In genomic region chr6:35686441-35686840, GRCh38 we compare ENCODE assay signal across 8 cellular contexts. TPM values are rescaled to one million over a fixed set of nuclear protein-coding genes. Genes with fewer than 3 reads are reported as not detected.
DNase-seq lines count a peak whose midpoint lies in the region; ATAC-seq and TF ChIP-seq lines count a peak whose summit lies in the region.

No MANE protein-coding gene starts in this region.

- H4K20me1 ChIP-seq in OCI-LY3 (ENCODE audit: insufficient read depth, low read length) = peaks cover 32% of the 10 kb centered on the region

- no peaks in the 10 kb centered on the region for H3K36me3 ChIP-seq in CD4-positive, alpha-beta memory T cell (ENCODE audit: insufficient read depth, low read length)
- H3K36me3 ChIP-seq in OCI-LY3 (replicated peaks; ENCODE audit: low read depth, low read length) (peaks cover 17% of the 10 kb centered on the region), parathyroid adenoma (ENCODE audit: control insufficient read depth, insufficient read depth, low read length) (no peaks in the 10 kb centered on the region), neuronal stem cell (replicated peaks in 1 of 2; ENCODE audit: control insufficient read depth in 2 of 2, insufficient read depth in 2 of 2, low read length in 2 of 2) (peaks cover 0 to 24% of the 10 kb centered on the region in 2 donors)

- no peak overlapping the region for H3K23ac ChIP-seq in neuronal stem cell (ENCODE audit: low read depth, low read length, poor library complexity)

- H3K9me3 ChIP-seq in CD4-positive, alpha-beta memory T cell (ENCODE audit: control insufficient read depth in 1 of 2, low read length in 2 of 2) = no peaks in the 10 kb centered on the region
- no peaks in the 10 kb centered on the region for H3K9me3 ChIP-seq in OCI-LY3 (ENCODE audit: insufficient read depth, low read length)
- H3K9me3 ChIP-seq in parathyroid adenoma (ENCODE audit: control insufficient read depth, low read length) = no peaks in the 10 kb centered on the region
- H3K9me3 ChIP-seq in neuronal stem cell (replicated peaks in 1 of 2; ENCODE audit: control insufficient read depth in 2 of 2, insufficient read depth in 1 of 2, low read depth in 1 of 2, low read length in 2 of 2) = peaks cover 0 to 4% of the 10 kb centered on the region in 2 donors

- H4K91ac ChIP-seq in neuronal stem cell (ENCODE audit: low read depth, low read length, poor library complexity) = no peak overlapping the region

- no peak overlapping the region for H2BK12ac ChIP-seq in neuronal stem cell (ENCODE audit: low read length)

- no peaks in the 10 kb centered on the region for H3K27me3 ChIP-seq in CD4-positive, alpha-beta memory T cell (ENCODE audit: insufficient read depth, low read length)
- H3K27me3 ChIP-seq in OCI-LY3 (ENCODE audit: low read depth, low read length) (no peaks in the 10 kb centered on the region), parathyroid adenoma (ENCODE audit: control insufficient read depth, insufficient read depth, low read length) (no peaks in the 10 kb centered on the region), foreskin keratinocyte (no peaks in the 10 kb centered on the region), neuronal stem cell (ENCODE audit: control insufficient read depth in 3 of 3, insufficient read depth in 3 of 3, low read depth in 1 of 3, low read length in 3 of 3) (no peaks in the 10 kb centered on the region)

- H4K8ac ChIP-seq in neuronal stem cell (ENCODE audit: low read depth, low read length) = no peak overlapping the region

- no peak overlapping the region for H3K4ac ChIP-seq in neuronal stem cell (ENCODE audit: low read length)

- H3K4me3 Mint-ChIP-seq in CD4-positive, alpha-beta memory T cell = peak overlapping the region; percentile 96 to 100 (median 100)
- peak overlapping the region; percentile 92 to 96 for H3K4me3 Mint-ChIP-seq in effector memory CD8-positive, alpha-beta T cell

- H3K4me1 Mint-ChIP-seq in CD4-positive, alpha-beta memory T cell = peaks cover 18 to 43% (median 22%) of the 10 kb centered on the region in 4 donors
- H3K4me1 Mint-ChIP-seq in effector memory CD8-positive, alpha-beta T cell (ENCODE audit: low read depth in 2 of 2) = peaks cover 19 to 22% of the 10 kb centered on the region in 2 donors

- POLR2A ChIA-PET in CD4-positive, alpha-beta memory T cell (lab: Charles Lee; ENCODE audit: partially characterized antibody) = interaction anchor here (1.4 to 8.5 kb wide), 10 partner anchors 9 to 85 kb away, joined by 4 to 141 read pairs (median 12); partner anchors contain the start of gene ARMC12

- WGBS in neuronal stem cell (ENCODE audit: extremely low coverage in 2 of 2, insufficient read length in 2 of 2, insufficient replicate concordance in 1 of 2), 2 donors = no CpG with 5 or more reads among the region's 2 CpGs

- no peak overlapping the region for H3K18ac ChIP-seq in neuronal stem cell (ENCODE audit: low read length)

- no peak overlapping the region for H3K14ac ChIP-seq in neuronal stem cell (ENCODE audit: low read length)

- no peaks in the 10 kb centered on the region for H3K27me3 Mint-ChIP-seq in CD4-positive, alpha-beta memory T cell
- H3K27me3 Mint-ChIP-seq in effector memory CD8-positive, alpha-beta T cell = no peaks in the 10 kb centered on the region

- peak overlapping the region; percentile 51 to 99 for H3K4me3 ChIP-seq in CD4-positive, alpha-beta memory T cell (ENCODE audit: low read length in 2 of 2)
- H3K4me3 ChIP-seq in OCI-LY3 (ENCODE audit: low read length) = peak overlapping the region; percentile 90
- no peak overlapping the region for H3K4me3 ChIP-seq in parathyroid adenoma (ENCODE audit: low read depth, low read length)
- peak overlapping the region in 1 of 2 donors; percentile 61 for H3K4me3 ChIP-seq in neuronal stem cell (ENCODE audit: low read length in 2 of 2)

- H2BK120ac ChIP-seq in neuronal stem cell (ENCODE audit: low read depth, low read length) = no peak overlapping the region

- peak overlapping the region in 3 of 7 donors; percentile 57 to 98 (median 92) for H3K27ac Mint-ChIP-seq in CD4-positive, alpha-beta memory T cell
- H3K27ac Mint-ChIP-seq in effector memory CD8-positive, alpha-beta T cell = no peak overlapping the region

- H3K9me3 Mint-ChIP-seq in CD4-positive, alpha-beta memory T cell = no peaks in the 10 kb centered on the region
- no peaks in the 10 kb centered on the region for H3K9me3 Mint-ChIP-seq in effector memory CD8-positive, alpha-beta T cell

- DNase-seq in CD4-positive, alpha-beta memory T cell = no peak
- DNase-seq in effector memory CD8-positive, alpha-beta T cell = no peak
- DNase-seq in epidermal melanocyte (ENCODE audit: insufficient read length, low spot score) (no peak), foreskin keratinocyte (no peak), neuronal stem cell (ENCODE audit: low spot score) (no peak)

- H2AFZ ChIP-seq in OCI-LY3 (ENCODE audit: low read depth, low read length) (no peak overlapping the region), parathyroid adenoma (no peak overlapping the region), neuronal stem cell (ENCODE audit: low read length) (no peak overlapping the region)

- H3K4me2 ChIP-seq in OCI-LY3 (ENCODE audit: low read length) (peak overlapping the region; percentile 79), parathyroid adenoma (ENCODE audit: low read length) (peak overlapping the region; percentile 71), neuronal stem cell (ENCODE audit: insufficient read depth, low read length, poor library complexity, severe bottlenecking) (no peak overlapping the region)

- CTCF ChIA-PET in CD4-positive, alpha-beta memory T cell (lab: Charles Lee; ENCODE audit: partially characterized antibody) = interaction anchor here (0.8 to 3.2 kb wide), 12 partner anchors 12 to 62 kb away, joined by 3 to 33 read pairs (median 5); partner anchors contain the start of gene ARMC12

- H3K36me3 Mint-ChIP-seq in CD4-positive, alpha-beta memory T cell = peaks cover 3 to 20% of the 10 kb centered on the region in 2 donors
- peaks cover 10% of the 10 kb centered on the region for H3K36me3 Mint-ChIP-seq in effector memory CD8-positive, alpha-beta T cell (ENCODE audit: insufficient read depth)

- peaks cover 5% of the 10 kb centered on the region for H3K79me1 ChIP-seq in neuronal stem cell (ENCODE audit: low read depth, low read length)

- intact Hi-C loops in CD4-positive, alpha-beta memory T cell (cut with micrococcal nuclease) = loop anchor here (5.0 kb wide), 1 partner anchor 49 kb away; no protein-coding TSS in a partner anchor

- TF ChIP-seq CTCF in OCI-LY3 (IDR thresholded peaks at IDR 0.05; ENCODE audit: low read depth, low read length) (no peak), parathyroid adenoma (IDR thresholded peaks at IDR 0.05) (no peak), foreskin keratinocyte (conservative IDR thresholded peaks at IDR 0.05) (no peak)

- no peak overlapping the region for H2BK15ac ChIP-seq in neuronal stem cell (ENCODE audit: low read length)

- peak overlapping the region; percentile 87 for H3K9ac ChIP-seq in OCI-LY3 (ENCODE audit: low read length)
- no peak overlapping the region for H3K9ac ChIP-seq in parathyroid adenoma
- H3K9ac ChIP-seq in neuronal stem cell (ENCODE audit: low read depth, low read length, poor library complexity) = no peak overlapping the region

- H3K4me1 ChIP-seq in CD4-positive, alpha-beta memory T cell (ENCODE audit: insufficient read depth, low read length) = peaks cover 44% of the 10 kb centered on the region
- H3K4me1 ChIP-seq in OCI-LY3 (ENCODE audit: low read length) (peaks cover 9% of the 10 kb centered on the region), parathyroid adenoma (peaks cover 2% of the 10 kb centered on the region), foreskin keratinocyte (peaks cover 8% of the 10 kb centered on the region), neuronal stem cell (ENCODE audit: control insufficient read depth in 2 of 2, insufficient read depth in 1 of 2, low read depth in 1 of 2, low read length in 2 of 2) (peaks cover 4 to 12% of the 10 kb centered on the region in 2 donors)

- no peak overlapping the region for H2AK5ac ChIP-seq in neuronal stem cell (ENCODE audit: low read depth, low read length)

- no peak for ATAC-seq in effector memory CD8-positive, alpha-beta T cell (replicated peaks)
- no peak for ATAC-seq in foreskin keratinocyte
- no peak for ATAC-seq in HG03025 (IDR thresholded peaks at IDR 0.05; ENCODE audit: low FRiP score, unreplicated experiment)

- H3K79me2 ChIP-seq in OCI-LY3 (ENCODE audit: low read length) (peaks cover 72% of the 10 kb centered on the region), parathyroid adenoma (peaks cover 11% of the 10 kb centered on the region)

- H2BK5ac ChIP-seq in neuronal stem cell (ENCODE audit: low read length) = no peak overlapping the region

- no peak overlapping the region for H3K27ac ChIP-seq in CD4-positive, alpha-beta memory T cell (ENCODE audit: low read depth, low read length)
- H3K27ac ChIP-seq in OCI-LY3 (ENCODE audit: low read length) = peak overlapping the region; percentile 80
- no peak overlapping the region for H3K27ac ChIP-seq in parathyroid adenoma
- no peak overlapping the region for H3K27ac ChIP-seq in foreskin keratinocyte
- no peak overlapping the region for H3K27ac ChIP-seq in neuronal stem cell (replicated peaks; ENCODE audit: low read length)

RNA-seq across cellular contexts. Expression of gene FKBP5, which starts 2.3 kb away (rescaled TPM):
- 10 to 100 TPM; 72.9 to 74.2 TPM for total RNA-seq in CD4-positive, alpha-beta memory T cell
- 100 to 1,000 TPM in 1 of 2 donors, 10 to 100 TPM in 1; 94.2 to 233 TPM for polyA plus RNA-seq in CD4-positive, alpha-beta memory T cell
- total RNA-seq in foreskin keratinocyte = 42.2 and 59.4 TPM in 2 replicates
- 28.1 and 41.8 TPM in 2 replicates for polyA plus RNA-seq in foreskin keratinocyte
- polyA plus RNA-seq in neuronal stem cell (2013, experiment 1 of 2) = 30.2 TPM
- polyA plus RNA-seq in neuronal stem cell (2013, experiment 2 of 2) = 30.5 TPM

RNA-seq across cellular contexts. Expression of gene ARMC12, which starts 50.4 kb away (rescaled TPM):
- total RNA-seq in CD4-positive, alpha-beta memory T cell = 1 to 10 TPM in 1 of 2 experiments, under 1 TPM in 1; 0.69 to 1.3 TPM
- under 1 TPM in 1 of 2 donors, not detected in 1; 0.28 TPM for polyA plus RNA-seq in CD4-positive, alpha-beta memory T cell
- total RNA-seq in foreskin keratinocyte = 0.14 and 0.27 TPM in 2 replicates
- 0.15 and 0.23 TPM in 2 replicates for polyA plus RNA-seq in foreskin keratinocyte
- polyA plus RNA-seq in neuronal stem cell (2013, experiment 1 of 2) = 1.7 TPM
- 2.0 TPM for polyA plus RNA-seq in neuronal stem cell (2013, experiment 2 of 2)
